ENCODE assay signal across 3 cellular contexts in the genomic region with DNA sequence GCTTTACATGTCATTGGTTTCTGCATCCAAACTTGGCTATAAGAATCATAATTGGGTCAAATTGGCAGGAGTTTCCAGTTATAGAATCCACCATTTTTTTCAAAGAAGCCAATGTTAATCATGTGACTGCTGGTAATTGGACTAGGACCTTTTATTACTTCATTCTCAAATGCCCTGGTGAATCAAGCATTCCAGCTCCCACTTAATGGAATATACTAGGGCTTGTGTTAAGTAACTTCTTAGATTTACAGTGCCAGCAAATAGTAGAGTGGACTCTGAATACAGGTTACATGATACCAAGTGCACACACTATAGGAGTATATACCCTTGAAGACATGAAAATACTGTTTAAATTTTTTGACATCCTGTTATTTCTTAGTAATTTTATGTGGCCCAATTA.
TF ChIP-seq lines count a peak whose summit lies in the region.

No MANE protein-coding gene starts in this region.

TF ChIP-seq in A549, 52 proteins besides CTCF, POLR2A, EP300 and RAD21 (continues in another document):
- no peak for TF ChIP-seq ZNF302 (CRISPR knock-in tag; IDR thresholded peaks at IDR 0.05)
- no peak for TF ChIP-seq CBX2 (IDR thresholded peaks at IDR 0.05; ENCODE audit: borderline replicate concordance, low read depth)
- TF ChIP-seq, protein P1, sequence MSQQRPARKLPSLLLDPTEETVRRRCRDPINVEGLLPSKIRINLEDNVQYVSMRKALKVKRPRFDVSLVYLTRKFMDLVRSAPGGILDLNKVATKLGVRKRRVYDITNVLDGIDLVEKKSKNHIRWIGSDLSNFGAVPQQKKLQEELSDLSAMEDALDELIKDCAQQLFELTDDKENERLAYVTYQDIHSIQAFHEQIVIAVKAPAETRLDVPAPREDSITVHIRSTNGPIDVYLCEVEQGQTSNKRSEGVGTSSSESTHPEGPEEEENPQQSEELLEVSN (IDR thresholded peaks at IDR 0.05; ENCODE audit: borderline replicate concordance, low read depth) = no peak
- TF ChIP-seq EHF (CRISPR knock-in tag; IDR thresholded peaks at IDR 0.05) = no peak
- no peak for TF ChIP-seq POLR2AphosphoS2 (conservative IDR thresholded peaks at IDR 0.05; ENCODE audit: low read length)
- TF ChIP-seq, protein P2, sequence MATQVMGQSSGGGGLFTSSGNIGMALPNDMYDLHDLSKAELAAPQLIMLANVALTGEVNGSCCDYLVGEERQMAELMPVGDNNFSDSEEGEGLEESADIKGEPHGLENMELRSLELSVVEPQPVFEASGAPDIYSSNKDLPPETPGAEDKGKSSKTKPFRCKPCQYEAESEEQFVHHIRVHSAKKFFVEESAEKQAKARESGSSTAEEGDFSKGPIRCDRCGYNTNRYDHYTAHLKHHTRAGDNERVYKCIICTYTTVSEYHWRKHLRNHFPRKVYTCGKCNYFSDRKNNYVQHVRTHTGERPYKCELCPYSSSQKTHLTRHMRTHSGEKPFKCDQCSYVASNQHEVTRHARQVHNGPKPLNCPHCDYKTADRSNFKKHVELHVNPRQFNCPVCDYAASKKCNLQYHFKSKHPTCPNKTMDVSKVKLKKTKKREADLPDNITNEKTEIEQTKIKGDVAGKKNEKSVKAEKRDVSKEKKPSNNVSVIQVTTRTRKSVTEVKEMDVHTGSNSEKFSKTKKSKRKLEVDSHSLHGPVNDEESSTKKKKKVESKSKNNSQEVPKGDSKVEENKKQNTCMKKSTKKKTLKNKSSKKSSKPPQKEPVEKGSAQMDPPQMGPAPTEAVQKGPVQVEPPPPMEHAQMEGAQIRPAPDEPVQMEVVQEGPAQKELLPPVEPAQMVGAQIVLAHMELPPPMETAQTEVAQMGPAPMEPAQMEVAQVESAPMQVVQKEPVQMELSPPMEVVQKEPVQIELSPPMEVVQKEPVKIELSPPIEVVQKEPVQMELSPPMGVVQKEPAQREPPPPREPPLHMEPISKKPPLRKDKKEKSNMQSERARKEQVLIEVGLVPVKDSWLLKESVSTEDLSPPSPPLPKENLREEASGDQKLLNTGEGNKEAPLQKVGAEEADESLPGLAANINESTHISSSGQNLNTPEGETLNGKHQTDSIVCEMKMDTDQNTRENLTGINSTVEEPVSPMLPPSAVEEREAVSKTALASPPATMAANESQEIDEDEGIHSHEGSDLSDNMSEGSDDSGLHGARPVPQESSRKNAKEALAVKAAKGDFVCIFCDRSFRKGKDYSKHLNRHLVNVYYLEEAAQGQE (IDR thresholded peaks at IDR 0.05) = no peak
- TF ChIP-seq, protein P3, sequence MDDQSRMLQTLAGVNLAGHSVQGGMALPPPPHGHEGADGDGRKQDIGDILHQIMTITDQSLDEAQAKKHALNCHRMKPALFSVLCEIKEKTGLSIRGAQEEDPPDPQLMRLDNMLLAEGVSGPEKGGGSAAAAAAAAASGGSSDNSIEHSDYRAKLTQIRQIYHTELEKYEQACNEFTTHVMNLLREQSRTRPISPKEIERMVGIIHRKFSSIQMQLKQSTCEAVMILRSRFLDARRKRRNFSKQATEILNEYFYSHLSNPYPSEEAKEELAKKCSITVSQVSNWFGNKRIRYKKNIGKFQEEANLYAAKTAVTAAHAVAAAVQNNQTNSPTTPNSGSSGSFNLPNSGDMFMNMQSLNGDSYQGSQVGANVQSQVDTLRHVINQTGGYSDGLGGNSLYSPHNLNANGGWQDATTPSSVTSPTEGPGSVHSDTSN (IDR thresholded peaks at IDR 0.05) = no peak
- TF ChIP-seq HOXB13 (CRISPR knock-in tag; IDR thresholded peaks at IDR 0.05; ENCODE audit: low read depth) = no peak
- no peak for TF ChIP-seq SMC3 (IDR thresholded peaks at IDR 0.05)
- TF ChIP-seq CEBPB (IDR thresholded peaks at IDR 0.05) = no peak
- TF ChIP-seq ZC3H11A (IDR thresholded peaks at IDR 0.05) = no peak
- TF ChIP-seq ESRRA (IDR thresholded peaks at IDR 0.05; ENCODE audit: borderline replicate concordance, low read length) = no peak
- no peak for TF ChIP-seq JUNB (IDR thresholded peaks at IDR 0.05)
- no peak for TF ChIP-seq NFE2L2 (conservative IDR thresholded peaks at IDR 0.05; ENCODE audit: low read length)
- no peak for TF ChIP-seq HEYL (CRISPR knock-in tag; IDR thresholded peaks at IDR 0.05)

TF ChIP-seq in HCT116, 20 proteins besides CTCF, POLR2A, EP300 and RAD21:
- no peak for TF ChIP-seq SRF (IDR thresholded peaks at IDR 0.05; ENCODE audit: low read depth)
- no peak for TF ChIP-seq CEBPB (IDR thresholded peaks at IDR 0.05; ENCODE audit: low read depth)
- TF ChIP-seq CBX3 (IDR thresholded peaks at IDR 0.05; ENCODE audit: low read depth) = no peak
- no peak for TF ChIP-seq JUND (IDR thresholded peaks at IDR 0.05)
- TF ChIP-seq EZH2phosphoT487 (IDR thresholded peaks at IDR 0.05; ENCODE audit: borderline replicate concordance) = no peak
- TF ChIP-seq EZH2 (IDR thresholded peaks at IDR 0.05) = no peak
- no peak for TF ChIP-seq ELF1 (IDR thresholded peaks at IDR 0.05; ENCODE audit: borderline replicate concordance, low read depth)
- TF ChIP-seq POLR2AphosphoS5 (IDR thresholded peaks at IDR 0.05; ENCODE audit: low read depth, low read length) = no peak
- no peak for TF ChIP-seq ZFX (IDR thresholded peaks at IDR 0.05)
- TF ChIP-seq TCF7L2 (IDR thresholded peaks at IDR 0.05; ENCODE audit: borderline replicate concordance, extremely low read depth, insufficient read depth, insufficient read length) = no peak
- TF ChIP-seq, protein P2 (IDR thresholded peaks at IDR 0.05; ENCODE audit: low read depth) = no peak
- TF ChIP-seq, protein P4, sequence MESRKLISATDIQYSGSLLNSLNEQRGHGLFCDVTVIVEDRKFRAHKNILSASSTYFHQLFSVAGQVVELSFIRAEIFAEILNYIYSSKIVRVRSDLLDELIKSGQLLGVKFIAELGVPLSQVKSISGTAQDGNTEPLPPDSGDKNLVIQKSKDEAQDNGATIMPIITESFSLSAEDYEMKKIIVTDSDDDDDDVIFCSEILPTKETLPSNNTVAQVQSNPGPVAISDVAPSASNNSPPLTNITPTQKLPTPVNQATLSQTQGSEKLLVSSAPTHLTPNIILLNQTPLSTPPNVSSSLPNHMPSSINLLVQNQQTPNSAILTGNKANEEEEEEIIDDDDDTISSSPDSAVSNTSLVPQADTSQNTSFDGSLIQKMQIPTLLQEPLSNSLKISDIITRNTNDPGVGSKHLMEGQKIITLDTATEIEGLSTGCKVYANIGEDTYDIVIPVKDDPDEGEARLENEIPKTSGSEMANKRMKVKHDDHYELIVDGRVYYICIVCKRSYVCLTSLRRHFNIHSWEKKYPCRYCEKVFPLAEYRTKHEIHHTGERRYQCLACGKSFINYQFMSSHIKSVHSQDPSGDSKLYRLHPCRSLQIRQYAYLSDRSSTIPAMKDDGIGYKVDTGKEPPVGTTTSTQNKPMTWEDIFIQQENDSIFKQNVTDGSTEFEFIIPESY (IDR thresholded peaks at IDR 0.05; ENCODE audit: extremely low read depth, insufficient replicate concordance, low read length) = no peak
- no peak for TF ChIP-seq SIN3A (IDR thresholded peaks at IDR 0.05; ENCODE audit: low read depth)
- no peak for TF ChIP-seq ATF3 (IDR thresholded peaks at IDR 0.05)
- no peak for TF ChIP-seq MAX (IDR thresholded peaks at IDR 0.05)

TF ChIP-seq in K562, 482 proteins besides CTCF, POLR2A, EP300 and RAD21:
- TF ChIP-seq GTF2F1 (IDR thresholded peaks at IDR 0.05; ENCODE audit: low read depth, low read length) = no peak
- TF ChIP-seq, protein P5, sequence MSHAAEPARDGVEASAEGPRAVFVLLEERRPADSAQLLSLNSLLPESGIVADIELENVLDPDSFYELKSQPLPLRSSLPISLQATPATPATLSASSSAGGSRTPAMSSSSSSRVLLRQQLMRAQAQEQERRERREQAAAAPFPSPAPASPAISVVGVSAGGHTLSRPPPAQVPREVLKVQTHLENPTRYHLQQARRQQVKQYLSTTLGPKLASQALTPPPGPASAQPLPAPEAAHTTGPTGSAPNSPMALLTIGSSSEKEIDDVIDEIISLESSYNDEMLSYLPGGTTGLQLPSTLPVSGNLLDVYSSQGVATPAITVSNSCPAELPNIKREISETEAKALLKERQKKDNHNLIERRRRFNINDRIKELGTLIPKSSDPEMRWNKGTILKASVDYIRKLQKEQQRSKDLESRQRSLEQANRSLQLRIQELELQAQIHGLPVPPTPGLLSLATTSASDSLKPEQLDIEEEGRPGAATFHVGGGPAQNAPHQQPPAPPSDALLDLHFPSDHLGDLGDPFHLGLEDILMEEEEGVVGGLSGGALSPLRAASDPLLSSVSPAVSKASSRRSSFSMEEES (CRISPR knock-in tag; IDR thresholded peaks at IDR 0.05) = 0 out of 2 replicates have a peak, but pooled peaks have one; percentile 21
